In genomic region chr12:12008232-12008850, GRCh38 we compare ENCODE assay signal across 8 cellular contexts.
DNase-seq lines count a peak whose midpoint lies in the region; ATAC-seq and TF ChIP-seq lines count a peak whose summit lies in the region.

No MANE protein-coding gene starts in this region.

- H3F3A ChIP-seq in DOHH2 (ENCODE audit: control insufficient read depth, insufficient read depth) = peaks cover 8% of the 10 kb centered on the region

- DNase-seq in NB4 (ENCODE audit: low read depth) (peak; percentile 69), left ventricle myocardium superior (no peak), vagina (ENCODE audit: extremely low spot score in 2 of 2) (no peak), OCI-M2 (lab: John Stamatoyannopoulos, UW; ENCODE audit: unreplicated experiment) (no peak)
- peak; percentile 78 for DNase-seq in activated naive CD4-positive, alpha-beta T cell treated with anti-CD3 and anti-CD28 coated beads for 36 hours
- no peak for DNase-seq in natural killer cell treated with Interleukin-12 subunit alpha and Interleukin-12 subunit beta and Interleukin-15 and Interleukin-18, amount 100 ng/mL, for 72 hours (ENCODE audit: low spot score)

- H3K27ac ChIP-seq in DOHH2 (ENCODE audit: low read depth, low read length) (peak overlapping the region; percentile 63), vagina (no peak overlapping the region)

- H3K36me3 Mint-ChIP-seq in activated naive CD4-positive, alpha-beta T cell treated with anti-CD3 and anti-CD28 coated beads for 36 hours (ENCODE audit: low read depth) = peaks cover 2% of the 10 kb centered on the region
- H3K36me3 Mint-ChIP-seq in natural killer cell treated with Interleukin-12 subunit alpha and Interleukin-12 subunit beta and Interleukin-15 and Interleukin-18, amount 100 ng/mL, for 72 hours = peaks cover 15% of the 10 kb centered on the region

- H3K9me3 ChIP-seq in DOHH2 (ENCODE audit: control insufficient read depth, insufficient read depth, low read length) (no peaks in the 10 kb centered on the region), vagina (no peaks in the 10 kb centered on the region)

- H3K4me1 Mint-ChIP-seq in activated naive CD4-positive, alpha-beta T cell treated with anti-CD3 and anti-CD28 coated beads for 36 hours (ENCODE audit: low read depth) = peaks cover 70% of the 10 kb centered on the region
- peaks cover 67 to 69% of the 10 kb centered on the region in 2 donors for H3K4me1 Mint-ChIP-seq in natural killer cell treated with Interleukin-12 subunit alpha and Interleukin-12 subunit beta and Interleukin-15 and Interleukin-18, amount 100 ng/mL, for 72 hours (ENCODE audit: low read depth in 2 of 2)

- peak overlapping the region; percentile 99 for H3K27ac Mint-ChIP-seq in activated naive CD4-positive, alpha-beta T cell treated with anti-CD3 and anti-CD28 coated beads for 36 hours
- H3K27ac Mint-ChIP-seq in natural killer cell treated with Interleukin-12 subunit alpha and Interleukin-12 subunit beta and Interleukin-15 and Interleukin-18, amount 100 ng/mL, for 72 hours = peak overlapping the region; percentile 70 to 86

- peak overlapping the region; percentile 76 for H3K4me2 ChIP-seq in DOHH2 (ENCODE audit: low read length)

- H3K4me3 ChIP-seq in DOHH2 (ENCODE audit: low read length) = peak overlapping the region; percentile 32; the same call in 1 of the 2 replicates
- H3K4me3 ChIP-seq in NB4 (ENCODE audit: low read depth, low read length) = no peak overlapping the region
- H3K4me3 ChIP-seq in vagina = no peak overlapping the region

- no peaks in the 10 kb centered on the region for H3K79me2 ChIP-seq in DOHH2 (ENCODE audit: control insufficient read depth, low read length)

- TF ChIP-seq CTCF in DOHH2 (IDR thresholded peaks at IDR 0.05; ENCODE audit: low read depth, low read length, poor library complexity, severe bottlenecking) (peak; percentile 79), NB4 (IDR thresholded peaks at IDR 0.05; ENCODE audit: low read depth, low read length) (peak; percentile 48), vagina (IDR thresholded peaks at IDR 0.05) (no peak)

- no peak for TF ChIP-seq POLR2A in NB4 (IDR thresholded peaks at IDR 0.05; ENCODE audit: extremely low read depth, insufficient read length)
- TF ChIP-seq POLR2A in vagina (IDR thresholded peaks at IDR 0.05) = no peak

- H3K36me3 ChIP-seq in DOHH2 (ENCODE audit: control insufficient read depth, low read length) = no peaks in the 10 kb centered on the region
- H3K36me3 ChIP-seq in vagina = no peaks in the 10 kb centered on the region

- CTCF ChIA-PET in activated naive CD4-positive, alpha-beta T cell treated with anti-CD3 and anti-CD28 coated beads for 36 hours (lab: Charles Lee) = interaction anchor here (0.6 to 4.8 kb wide), 13 partner anchors 14 to 427 kb away, joined by 3 to 60 read pairs (median 5); partner anchors contain the start of gene ETV6

- H3K4me1 ChIP-seq in DOHH2 (ENCODE audit: control insufficient read depth, low read length) = peaks cover 51% of the 10 kb centered on the region
- peaks cover 18% of the 10 kb centered on the region for H3K4me1 ChIP-seq in vagina

- H3K9me3 Mint-ChIP-seq in activated naive CD4-positive, alpha-beta T cell treated with anti-CD3 and anti-CD28 coated beads for 36 hours = peaks cover 4% of the 10 kb centered on the region
- peaks cover 3% of the 10 kb centered on the region for H3K9me3 Mint-ChIP-seq in natural killer cell treated with Interleukin-12 subunit alpha and Interleukin-12 subunit beta and Interleukin-15 and Interleukin-18, amount 100 ng/mL, for 72 hours

- peak overlapping the region; percentile 3 for H3K4me3 Mint-ChIP-seq in activated naive CD4-positive, alpha-beta T cell treated with anti-CD3 and anti-CD28 coated beads for 36 hours
- peak overlapping the region; percentile 82 for H3K4me3 Mint-ChIP-seq in natural killer cell treated with Interleukin-12 subunit alpha and Interleukin-12 subunit beta and Interleukin-15 and Interleukin-18, amount 100 ng/mL, for 72 hours

- H4K20me1 ChIP-seq in DOHH2 (ENCODE audit: control insufficient read depth, insufficient read depth, low read depth, low read length) = no peaks in the 10 kb centered on the region

- no peak for ATAC-seq in natural killer cell treated with Interleukin-12 subunit alpha and Interleukin-12 subunit beta and Interleukin-15 and Interleukin-18, amount 100 ng/mL, for 72 hours
- ATAC-seq in GM21529 (IDR thresholded peaks at IDR 0.05; ENCODE audit: unreplicated experiment) = no peak
- ATAC-seq in left ventricle myocardium superior = no peak

- H3K27me3 Mint-ChIP-seq in activated naive CD4-positive, alpha-beta T cell treated with anti-CD3 and anti-CD28 coated beads for 36 hours (ENCODE audit: low read depth) = no peaks in the 10 kb centered on the region
- peaks cover 15 to 24% of the 10 kb centered on the region in 2 donors for H3K27me3 Mint-ChIP-seq in natural killer cell treated with Interleukin-12 subunit alpha and Interleukin-12 subunit beta and Interleukin-15 and Interleukin-18, amount 100 ng/mL, for 72 hours

- H3K27me3 ChIP-seq in DOHH2 (ENCODE audit: control insufficient read depth, low read length) = no peaks in the 10 kb centered on the region; the same call in 1 of the 2 replicates
- H3K27me3 ChIP-seq in vagina = no peaks in the 10 kb centered on the region

- intact Hi-C loops in activated naive CD4-positive, alpha-beta T cell treated with anti-CD3 and anti-CD28 coated beads for 36 hours (cut with micrococcal nuclease) = loop anchor here (1.0 to 2.0 kb wide), 3 partner anchors 63 to 688 kb away; partner anchors contain the start of gene GPR19
- intact Hi-C loops in left ventricle myocardium superior (cut with micrococcal nuclease) (no loop called here), vagina (cut with DNase I) (no loop called here)

- H3K9me2 ChIP-seq in DOHH2 (replicated peaks; ENCODE audit: control insufficient read depth, low read length) = no peaks in the 10 kb centered on the region

Comparison
In these comparisons a context has a peak if more than half of its experiments do, and no peak if none do; other contexts are left out.
1. CTCF ChIP-seq: peak in DOHH2 (single experiment) and NB4 (single experiment); none in vagina (0 of 3).
2. DNase-seq: peak in NB4 (single experiment) and activated naive CD4-positive, alpha-beta T cell treated with anti-CD3 and anti-CD28 coated beads for 36 hours (single experiment); none in natural killer cell treated with Interleukin-12 subunit alpha and Interleukin-12 subunit beta and Interleukin-15 and Interleukin-18, amount 100 ng/mL, for 72 hours (single experiment), left ventricle myocardium superior (single experiment), vagina (0 of 2) and OCI-M2 (single experiment).